In genomic region chr20:49319204-49319809, GRCh38 we compare ENCODE assay signal across 10 cellular contexts. TPM values are rescaled to one million over a fixed set of nuclear protein-coding genes. Genes with fewer than 3 reads are reported as not detected.
DNase-seq lines count a peak whose midpoint lies in the region; ATAC-seq and TF ChIP-seq lines count a peak whose summit lies in the region.
"Had no signal": no experiment of that assay in that cellular context is flagged by ENCODE, and none has a peak within 500 bp of the region (broad histone marks: within the 10 kb centered on the region; RNA-seq: fewer than 3 reads in every experiment).

No MANE protein-coding gene starts in this region.

- H3K4me1 Mint-ChIP-seq in progenitor cell of endocrine pancreas (ENCODE audit: low read depth), result peaks cover 7% of the 10 kb centered on the region

- TF ChIP-seq CTCF in progenitor cell of endocrine pancreas (IDR thresholded peaks at IDR 0.05; ENCODE audit: unreplicated experiment), result no peak

- H3K36me3 Mint-ChIP-seq in progenitor cell of endocrine pancreas (ENCODE audit: insufficient read depth), result peaks cover 1% of the 10 kb centered on the region

- H3K9me3 Mint-ChIP-seq in progenitor cell of endocrine pancreas (ENCODE audit: low read depth), result no peaks in the 10 kb centered on the region

- no peak for ATAC-seq in GM18520 (IDR thresholded peaks at IDR 0.05; ENCODE audit: unreplicated experiment)
- no peak for ATAC-seq in HG03520 (IDR thresholded peaks at IDR 0.05; ENCODE audit: unreplicated experiment)

- peak overlapping the region; percentile 60 for H3K4me3 Mint-ChIP-seq in progenitor cell of endocrine pancreas (ENCODE audit: low read depth)

- TF ChIP-seq POLR2A in erythroblast (IDR thresholded peaks at IDR 0.05; ENCODE audit: low read length), result no peak

- H3K27me3 Mint-ChIP-seq in progenitor cell of endocrine pancreas, result peaks cover 70% of the 10 kb centered on the region

- no peak overlapping the region for H3K27ac Mint-ChIP-seq in progenitor cell of endocrine pancreas

- DNase-seq in NCI-H146 (lab: John Stamatoyannopoulos, UW) (peak; percentile 36), NCI-H146 treated with DMSO at 0.1 percent for 48 hours (lab: John Stamatoyannopoulos, UW; ENCODE audit: unreplicated experiment) (no peak), OCI-M1 (lab: John Stamatoyannopoulos, UW) (peak; percentile 62), erythroblast (lab: John Stamatoyannopoulos, UW) (peak; percentile 66 to 70), progenitor cell of endocrine pancreas (ENCODE audit: low spot score, unreplicated experiment) (no peak), hippocampal formation (lab: John Stamatoyannopoulos, UW) (no peak)
- DNase-seq: activated gamma-delta T cell, transverse colon had no signal

RNA-seq across cellular contexts. Expression of gene ZNFX1, which starts 41.5 kb away (rescaled TPM):
- total RNA-seq in progenitor cell of endocrine pancreas, result 10.0 and 10.7 TPM in 2 replicates

Comparison
In these comparisons a context has a peak if more than half of its experiments do, and no peak if none do; other contexts are left out.
1. DNase-seq: peak in NCI-H146 (single experiment), OCI-M1 (single experiment) and erythroblast (2 of 2); none in NCI-H146 treated with DMSO at 0.1 percent for 48 hours (single experiment), progenitor cell of endocrine pancreas (single experiment) and hippocampal formation (0 of 2).